Comparison of ENCODE assay signal across 18 cellular contexts in genomic region chr1:113792986-113793385, GRCh38. TPM values are rescaled to one million over a fixed set of nuclear protein-coding genes. Genes with fewer than 3 reads are reported as not detected.
A peak's percentile ranks its signal among the peaks of the same experiment; 100 is the strongest.
DNase-seq lines count a peak whose midpoint lies in the region; ATAC-seq and TF ChIP-seq lines count a peak whose summit lies in the region.
"Had no signal": no experiment of that assay in that cellular context is flagged by ENCODE, and none has a peak within 500 bp of the region (broad histone marks: within the 10 kb centered on the region; RNA-seq: fewer than 3 reads in every experiment).

No MANE protein-coding gene starts in this region.

- no peak for ATAC-seq in HG03521 (IDR thresholded peaks at IDR 0.05; ENCODE audit: unreplicated experiment)
- ATAC-seq in left colon = no peak
- ATAC-seq: pancreas had no signal

- intact Hi-C loops in left colon (cut with DNase I, micrococcal nuclease) = no loop called here

- no peak overlapping the region for H3K4me3 ChIP-seq in choroid plexus epithelial cell (ENCODE audit: low read depth, low read length)
- H3K4me3 ChIP-seq: mucosa of descending colon, pancreas, Peyer's patch, stomach had no signal

- TF ChIP-seq CTCF in choroid plexus epithelial cell (conservative IDR thresholded peaks at IDR 0.05; ENCODE audit: low read depth, low read length) = no peak

- peak; percentile 34 for DNase-seq in A172 (ENCODE audit: low spot score)
- peak; percentile 78 for DNase-seq in EH (ENCODE audit: low read depth)
- peak; percentile 45 for DNase-seq in RPMI7951 (ENCODE audit: low read depth)
- peak; percentile 30 for DNase-seq in choroid plexus epithelial cell (ENCODE audit: low read depth)
- no peak for DNase-seq in NCI-H774 (lab: John Stamatoyannopoulos, UW)
- no peak for DNase-seq in stimulated activated naive CD4-positive, alpha-beta T cell (lab: John Stamatoyannopoulos, UW)
- no peak for DNase-seq in left colon
- DNase-seq: activated CD4-positive, alpha-beta T cell treated with anti-CD3 and anti-CD28 coated beads, Interleukin-2, amount 50 U/mL, for 4 hours; head of caudate nucleus; kidney glomerular epithelial cell; mucosa of descending colon; NCI-H1930; NCI-H69; pancreas; Peyer's patch; small intestine; stomach had no signal

RNA-seq across cellular contexts. Expression of gene RSBN1, which starts 19.3 kb away (rescaled TPM):
- total RNA-seq in A172 (2014; rRNA removed; shearing (Covaris generic)) = 7.9 and 9.7 TPM in 2 replicates
- 10.1 and 13.1 TPM in 2 replicates for total RNA-seq in RPMI7951 (2014; rRNA removed; shearing (Covaris generic))
- 10 to 100 TPM; 23.6 to 28.5 TPM for total RNA-seq in left colon

RNA-seq across cellular contexts. Expression of gene PHTF1, which starts 33.7 kb away (rescaled TPM):
- total RNA-seq in A172 (2014; rRNA removed; shearing (Covaris generic)) = 33.6 and 48.0 TPM in 2 replicates
- 35.3 and 38.1 TPM in 2 replicates for total RNA-seq in RPMI7951 (2014; rRNA removed; shearing (Covaris generic))
- 1 to 10 TPM; 7.3 to 9.2 TPM for total RNA-seq in left colon

Comparison
In these comparisons a context has a peak if more than half of its experiments do, and no peak if none do; other contexts are left out.
1. DNase-seq: peak in A172 (single experiment), EH (single experiment), RPMI7951 (single experiment) and choroid plexus epithelial cell (single experiment); none in NCI-H774 (single experiment), stimulated activated naive CD4-positive, alpha-beta T cell (0 of 6) and left colon (0 of 2).